Comparison of ENCODE assay signal across 10 cellular contexts in the genomic region with DNA sequence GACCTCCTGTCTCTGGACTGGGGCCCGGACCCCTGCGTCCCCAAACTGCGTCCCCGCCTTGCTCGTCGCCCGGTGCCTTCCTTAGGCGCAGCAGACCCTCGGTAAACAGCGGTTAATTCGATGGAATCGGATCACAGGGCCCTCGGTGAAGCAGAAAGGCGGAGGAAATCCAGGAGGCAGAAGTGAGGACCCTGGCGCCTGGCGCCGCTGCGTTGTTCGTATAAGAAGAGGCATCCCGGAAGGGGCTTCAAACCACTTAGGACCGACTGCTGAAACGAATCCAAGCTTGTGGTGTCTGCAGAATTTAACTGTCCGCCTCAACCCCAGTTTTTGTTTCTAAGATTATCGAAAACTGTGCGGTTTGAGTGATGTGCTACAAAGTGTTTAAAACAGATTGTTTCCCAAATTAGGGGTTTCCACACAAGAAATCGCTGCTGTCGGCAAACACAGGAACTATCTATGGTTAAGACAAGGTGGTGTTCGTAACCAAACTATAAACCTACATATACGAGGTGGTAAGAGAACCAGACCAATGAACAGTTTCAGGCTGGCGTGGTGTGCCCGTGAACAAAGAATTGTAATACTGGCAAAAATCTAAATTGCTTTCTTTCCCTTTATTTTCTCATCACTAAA. TPM values are rescaled to one million over a fixed set of nuclear protein-coding genes. Genes with fewer than 3 reads are reported as not detected.
DNase-seq lines count a peak whose midpoint lies in the region; ATAC-seq and TF ChIP-seq lines count a peak whose summit lies in the region.
"Had no signal": no experiment of that assay in that cellular context is flagged by ENCODE, and none has a peak within 500 bp of the region (broad histone marks: within the 10 kb centered on the region; RNA-seq: fewer than 3 reads in every experiment).

No MANE protein-coding gene starts in this region.

- no peaks in the 10 kb centered on the region for H3K36me3 ChIP-seq in BE2C
- H3K36me3 ChIP-seq in naive thymus-derived CD4-positive, alpha-beta T cell (ENCODE audit: control insufficient read depth in 2 of 3, insufficient read depth in 3 of 3, low read length in 3 of 3): no peaks in the 10 kb centered on the region

- TF ChIP-seq CTCF in BE2C (IDR thresholded peaks at IDR 0.05; ENCODE audit: low read depth, low read length) (no peak), choroid plexus epithelial cell (conservative IDR thresholded peaks at IDR 0.05; ENCODE audit: low read depth, low read length) (no peak)

- H3K36me3 Mint-ChIP-seq in naive thymus-derived CD4-positive, alpha-beta T cell: peaks cover 0 to 5% (median 0%) of the 10 kb centered on the region in 5 donors
- H3K36me3 Mint-ChIP-seq: activated naive CD4-positive, alpha-beta T cell treated with anti-CD3 and anti-CD28 coated beads, Interleukin-2, amount 50 U/mL, for 24 hours had no signal

- H3K27ac ChIP-seq in naive thymus-derived CD4-positive, alpha-beta T cell (ENCODE audit: low read depth, low read length): no peak overlapping the region

- POLR2A ChIA-PET in naive thymus-derived CD4-positive, alpha-beta T cell (lab: Charles Lee): no interaction called here

- H3K4me1 Mint-ChIP-seq in naive thymus-derived CD4-positive, alpha-beta T cell: peaks cover 0 to 11% (median 6%) of the 10 kb centered on the region in 7 donors

- ATAC-seq in GM21619 (IDR thresholded peaks at IDR 0.05; ENCODE audit: unreplicated experiment) (peak; percentile 34), GM19351 (IDR thresholded peaks at IDR 0.05; ENCODE audit: unreplicated experiment) (no peak), GM19328 (IDR thresholded peaks at IDR 0.05; ENCODE audit: unreplicated experiment) (no peak), HG02840 (IDR thresholded peaks at IDR 0.05; ENCODE audit: low FRiP score, unreplicated experiment) (no peak), HG03196 (IDR thresholded peaks at IDR 0.05; ENCODE audit: unreplicated experiment) (no peak)
- ATAC-seq in naive thymus-derived CD4-positive, alpha-beta T cell: no peak

- H3K4me1 ChIP-seq in BE2C: no peaks in the 10 kb centered on the region
- H3K4me1 ChIP-seq in naive thymus-derived CD4-positive, alpha-beta T cell (ENCODE audit: control insufficient read depth in 2 of 2, insufficient read depth in 2 of 2, low read length in 2 of 2): no peaks in the 10 kb centered on the region

- H3K27me3 Mint-ChIP-seq in naive thymus-derived CD4-positive, alpha-beta T cell: peaks cover 53 to 75% (median 68%) of the 10 kb centered on the region in 5 donors

- H3K27ac Mint-ChIP-seq in naive thymus-derived CD4-positive, alpha-beta T cell: no peak overlapping the region
- H3K27ac Mint-ChIP-seq: activated naive CD4-positive, alpha-beta T cell treated with anti-CD3 and anti-CD28 coated beads, Interleukin-2, amount 50 U/mL, for 24 hours had no signal

- intact Hi-C loops in naive thymus-derived CD4-positive, alpha-beta T cell (cut with micrococcal nuclease): no loop called here

- H3K9me3 Mint-ChIP-seq in naive thymus-derived CD4-positive, alpha-beta T cell: peaks cover 0 to 5% (median 0%) of the 10 kb centered on the region in 11 donors
- H3K9me3 Mint-ChIP-seq: activated naive CD4-positive, alpha-beta T cell treated with anti-CD3 and anti-CD28 coated beads, Interleukin-2, amount 50 U/mL, for 24 hours had no signal

- DNase-seq in BE2C: peak; percentile 21
- no peak for DNase-seq in choroid plexus epithelial cell (ENCODE audit: low read depth)
- no peak for DNase-seq in naive thymus-derived CD4-positive, alpha-beta T cell
- DNase-seq: NCI-H2029 treated with DMSO at 0.1 percent for 48 hours had no signal

- CTCF ChIA-PET in naive thymus-derived CD4-positive, alpha-beta T cell (lab: Charles Lee): no interaction called here

- peaks cover 27% of the 10 kb centered on the region for H3K27me3 ChIP-seq in BE2C
- no peaks in the 10 kb centered on the region for H3K27me3 ChIP-seq in naive thymus-derived CD4-positive, alpha-beta T cell (ENCODE audit: control insufficient read depth in 2 of 2, insufficient read depth in 2 of 2, low read length in 2 of 2)

- no peaks in the 10 kb centered on the region for H3K9me3 ChIP-seq in BE2C
- H3K9me3 ChIP-seq in naive thymus-derived CD4-positive, alpha-beta T cell (ENCODE audit: control insufficient read depth in 2 of 3, low read length in 3 of 3): no peaks in the 10 kb centered on the region

- H3K4me3 ChIP-seq in BE2C (ENCODE audit: low read depth, low read length) (peak overlapping the region; percentile 59), choroid plexus epithelial cell (ENCODE audit: low read depth, low read length) (peak overlapping the region; percentile 53)
- no peak overlapping the region for H3K4me3 ChIP-seq in naive thymus-derived CD4-positive, alpha-beta T cell (ENCODE audit: low read length)

- H3K4me3 Mint-ChIP-seq in naive thymus-derived CD4-positive, alpha-beta T cell: peak overlapping the region in 8 of 10 donors; percentile 1 to 55 (median 34)
- H3K4me3 Mint-ChIP-seq: activated naive CD4-positive, alpha-beta T cell treated with anti-CD3 and anti-CD28 coated beads, Interleukin-2, amount 50 U/mL, for 24 hours had no signal

RNA-seq across cellular contexts. Expression of a gene that starts 0.8 kb away (rescaled TPM):
- 4.0 TPM for polyA plus RNA-seq in BE2C (2012; ENCODE audit: insufficient read depth, insufficient read length, low read depth)
- total RNA-seq in naive thymus-derived CD4-positive, alpha-beta T cell: 1 to 10 TPM in 1 of 5 experiments, not detected in 4; 1.3 TPM
- polyA plus RNA-seq in naive thymus-derived CD4-positive, alpha-beta T cell: not detected
